Comparison of ENCODE assay signal across 14 cellular contexts in genomic region chr2:86695053-86695691, GRCh38.
DNase-seq lines count a peak whose midpoint lies in the region; ATAC-seq, FAIRE-seq and TF ChIP-seq lines count a peak whose summit lies in the region.
"Had no signal": no experiment of that assay in that cellular context is flagged by ENCODE, and none has a peak within 500 bp of the region (broad histone marks: within the 10 kb centered on the region; RNA-seq: fewer than 3 reads in every experiment).

No MANE protein-coding gene starts in this region.

- no peaks in the 10 kb centered on the region for H3K27me3 ChIP-seq in RWPE2 (ENCODE audit: insufficient read depth, poor library complexity, severe bottlenecking)
- H3K27me3 ChIP-seq: adrenal gland; BLaER1 treated with 17β-estradiol and CSF1 and Interleukin-3, amounts not matched to agents 10 nM and 100 nM; right atrium auricular region had no signal

- no peaks in the 10 kb centered on the region for H3K4me1 ChIP-seq in RWPE2 (ENCODE audit: insufficient read depth, poor library complexity, severe bottlenecking)
- H3K4me1 ChIP-seq: adrenal gland, right atrium auricular region had no signal

- peak; percentile 46; the same call in 1 of the 3 replicates for ATAC-seq in RWPE2 (ENCODE audit: low read depth)
- ATAC-seq: naive thymus-derived CD8-positive, alpha-beta T cell had no signal

- H3K27ac ChIP-seq in RWPE2 (ENCODE audit: poor library complexity, severe bottlenecking) (peak overlapping the region; percentile 12), coronary artery (no peak overlapping the region)
- H3K27ac ChIP-seq: adrenal gland; BLaER1 treated with 17β-estradiol and CSF1 and Interleukin-3, amounts not matched to agents 10 nM and 100 nM; right atrium auricular region had no signal

- DNase-seq in COLO668 (lab: John Stamatoyannopoulos, UW; ENCODE audit: unreplicated experiment), result peak; percentile 62
- no peak for DNase-seq in H54 (ENCODE audit: insufficient read length, low spot score)
- DNase-seq in RWPE2 (ENCODE audit: low spot score), result no peak
- DNase-seq in iris pigment epithelial cell (ENCODE audit: low read depth), result peak; percentile 39
- DNase-seq in GM20000 (ENCODE audit: low spot score), result no peak
- no peak for DNase-seq in coronary artery (ENCODE audit: low spot score)
- no peak for DNase-seq in C1 segment of cervical spinal cord (lab: John Stamatoyannopoulos, UW)
- DNase-seq in OCI-M2 (lab: John Stamatoyannopoulos, UW; ENCODE audit: unreplicated experiment), result no peak
- DNase-seq: naive thymus-derived CD8-positive, alpha-beta T cell; NCI-H2029 had no signal

- TF ChIP-seq CTCF in RWPE2 (IDR thresholded peaks at IDR 0.05; ENCODE audit: poor library complexity, severe bottlenecking) (no peak), GM20000 (IDR thresholded peaks at IDR 0.05; ENCODE audit: extremely low read depth, missing control alignments) (no peak), coronary artery (IDR thresholded peaks at IDR 0.05) (no peak)

- no peak for TF ChIP-seq POLR2A in H54 (IDR thresholded peaks at IDR 0.05; ENCODE audit: low read depth, low read length)

- H3K36me3 ChIP-seq in RWPE2 (ENCODE audit: low read depth), result no peaks in the 10 kb centered on the region
- H3K36me3 ChIP-seq: adrenal gland, right atrium auricular region had no signal

- H3K9me3 ChIP-seq in RWPE2 (ENCODE audit: severe bottlenecking), result peaks cover 18% of the 10 kb centered on the region
- H3K9me3 ChIP-seq: adrenal gland had no signal

- FAIRE-seq in H54 (lab: Jason Lieb, UNC), result peak; percentile 36
- FAIRE-seq: islet of Langerhans had no signal

- no peak overlapping the region for H3K4me3 ChIP-seq in RWPE2 (ENCODE audit: severe bottlenecking)
- H3K4me3 ChIP-seq in coronary artery, result no peak overlapping the region
- H3K4me3 ChIP-seq: adrenal gland, right atrium auricular region had no signal

Comparison
In these comparisons a context has a peak if more than half of its experiments do, and no peak if none do; other contexts are left out.
1. DNase-seq: peak in COLO668 (single experiment) and iris pigment epithelial cell (single experiment); none in H54 (single experiment), RWPE2 (single experiment), GM20000 (single experiment), coronary artery (single experiment), C1 segment of cervical spinal cord (0 of 14) and OCI-M2 (single experiment).